Comparison of ENCODE assay signal across 16 cellular contexts in the genomic region with DNA sequence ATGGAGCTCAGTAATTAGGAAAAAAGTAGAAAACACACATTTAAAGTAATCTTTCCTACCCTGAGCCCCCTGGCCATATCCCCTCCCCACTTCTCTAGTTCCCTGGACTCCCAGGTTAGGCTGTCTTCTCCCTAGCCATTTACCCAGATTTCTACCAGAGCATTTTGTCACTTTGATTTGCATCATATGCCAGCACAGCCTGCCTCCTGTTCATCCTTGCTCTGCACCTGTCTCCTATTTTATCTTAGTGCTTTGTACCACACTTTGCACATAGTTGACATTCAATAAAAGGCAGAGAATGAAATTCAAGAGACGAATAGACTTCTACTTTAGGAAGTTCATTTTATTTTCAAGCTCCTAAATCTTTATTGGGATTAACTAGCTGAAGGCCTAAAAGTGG.
"Had no signal": no experiment of that assay in that cellular context is flagged by ENCODE, and none has a peak within 500 bp of the region (broad histone marks: within the 10 kb centered on the region; RNA-seq: fewer than 3 reads in every experiment).

No MANE protein-coding gene starts in this region.

- H3K9me3 Mint-ChIP-seq: activated naive CD8-positive, alpha-beta T cell treated with anti-CD3 and anti-CD28 coated beads for 36 hours; activated T-helper 1 cell treated with anti-CD3 and anti-CD28 coated beads, Interleukin-12 subunit alpha, Interleukin-12 subunit beta, Interleukin-2, Interleukin-4 antibody, amounts not matched to agents 30 ng/mL and 10 ng/mL and 1 ng/mL, durations not matched to agents 14 hours and 24 hours and 36 hours; endodermal cell; natural killer cell; T-helper 2 cell treated with Interferon-gamma antibody and Interleukin-4, amounts not matched to agents 5 μg/mL and 100 μg/mL, for 36 hours had no signal

- H3K36me3 Mint-ChIP-seq: activated naive CD8-positive, alpha-beta T cell treated with anti-CD3 and anti-CD28 coated beads for 36 hours; natural killer cell had no signal

- H3K4me3 ChIP-seq: left lung, mucosa of descending colon had no signal

- H3K36me3 ChIP-seq: brain microvascular endothelial cell, left lung had no signal

- H3K27ac ChIP-seq: left lung had no signal

- H3K4me1 ChIP-seq: left lung had no signal

- H3K4me1 Mint-ChIP-seq: natural killer cell had no signal

- H3K4me3 Mint-ChIP-seq: activated naive CD8-positive, alpha-beta T cell treated with anti-CD3 and anti-CD28 coated beads for 36 hours; activated T-helper 1 cell treated with anti-CD3 and anti-CD28 coated beads, Interleukin-12 subunit alpha, Interleukin-12 subunit beta, Interleukin-2, Interleukin-4 antibody, amounts not matched to agents 30 ng/mL and 10 ng/mL and 1 ng/mL, durations not matched to agents 14 hours and 24 hours and 36 hours; endodermal cell; natural killer cell; T-helper 2 cell treated with Interferon-gamma antibody and Interleukin-4, amounts not matched to agents 5 μg/mL and 100 μg/mL, for 36 hours had no signal

- DNase-seq: activated CD4-positive, alpha-beta T cell treated with anti-CD3 and anti-CD28 coated beads, Interleukin-2, amount 50 U/mL, for 1 hour; activated naive CD8-positive, alpha-beta T cell treated with anti-CD3 and anti-CD28 coated beads for 36 hours; endodermal cell; hippocampal formation; left lung; mammary epithelial cell; mucosa of descending colon; natural killer cell; right cardiac atrium; small intestine; stimulated activated CD4-positive, alpha-beta T cell treated with anti-CD3 and anti-CD28 coated beads, Interleukin-4, amount 100 ng/mL, for 24 hours; stimulated activated naive CD8-positive, alpha-beta T cell treated with anti-CD3 and anti-CD28 coated beads, Interleukin-15, Interleukin-2, amounts not matched to agents 100 U/mL and 50 U/mL, for 24 hours had no signal

- H3K27me3 ChIP-seq: brain microvascular endothelial cell, left lung had no signal

- H3K9me3 ChIP-seq: left lung, mucosa of descending colon had no signal

- ATAC-seq: left lung; mucosa of descending colon; natural killer cell; right cardiac atrium; stimulated activated naive CD8-positive, alpha-beta T cell treated with anti-CD3 and anti-CD28 coated beads, Interleukin-15, Interleukin-2, amounts not matched to agents 100 U/mL and 50 U/mL, for 24 hours had no signal

- H3K27ac Mint-ChIP-seq: activated naive CD8-positive, alpha-beta T cell treated with anti-CD3 and anti-CD28 coated beads for 36 hours; activated T-helper 1 cell treated with anti-CD3 and anti-CD28 coated beads, Interleukin-12 subunit alpha, Interleukin-12 subunit beta, Interleukin-2, Interleukin-4 antibody, amounts not matched to agents 30 ng/mL and 10 ng/mL and 1 ng/mL, durations not matched to agents 14 hours and 24 hours and 36 hours; endodermal cell; natural killer cell; progenitor cell of endocrine pancreas; T-helper 2 cell treated with Interferon-gamma antibody and Interleukin-4, amounts not matched to agents 5 μg/mL and 100 μg/mL, for 36 hours had no signal
